Comparison of ENCODE assay signal across 21 cellular contexts in genomic region chr2:157498501-157498900, GRCh38. TPM values are rescaled to one million over a fixed set of nuclear protein-coding genes. Genes with fewer than 3 reads are reported as not detected.
"Had no signal": no experiment of that assay in that cellular context is flagged by ENCODE, and none has a peak within 500 bp of the region (broad histone marks: within the 10 kb centered on the region; RNA-seq: fewer than 3 reads in every experiment).

No MANE protein-coding gene starts in this region.

- H3K9me3 ChIP-seq: SJSA1 had no signal

- H3K4me3 ChIP-seq: SJSA1, SK-N-MC had no signal

- H3K9ac ChIP-seq: KMS-11 had no signal

- H3K36me3 ChIP-seq: SJSA1 had no signal

- H3K27ac ChIP-seq: KMS-11, SJSA1, SK-N-MC had no signal

- H3K4me2 ChIP-seq: KMS-11 had no signal

- H3K27me3 ChIP-seq: SJSA1 had no signal

- DNase-seq: IMR-90, Kasumi-1, MM.1S, NCI-H1092 treated with DMSO at 0.1 percent for 48 hours, NCI-H1436, NCI-H1694, NCI-H187 treated with DMSO at 0.1 percent for 48 hours, NCI-H2029 treated with DMSO at 0.1 percent for 48 hours, NCI-H2171 treated with DMSO at 0.1 percent for 48 hours, NCI-H446, NCI-H510A, NCI-H524 treated with DMSO at 0.1 percent for 48 hours, NCI-H774, Right ventricle myocardium superior, RPMI8226, SIG-M5 had no signal

- H3K4me1 ChIP-seq: SJSA1 had no signal

RNA-seq across cellular contexts. Expression of gene CYTIP, which starts 54.6 kb away (rescaled TPM):
- total RNA-seq: HepG2, HT1080, IMR-90, SJSA1 had no signal
- polyA plus RNA-seq: HepG2, IMR-90 had no signal
